ENCODE assay signal across 8 cellular contexts in the genomic region with DNA sequence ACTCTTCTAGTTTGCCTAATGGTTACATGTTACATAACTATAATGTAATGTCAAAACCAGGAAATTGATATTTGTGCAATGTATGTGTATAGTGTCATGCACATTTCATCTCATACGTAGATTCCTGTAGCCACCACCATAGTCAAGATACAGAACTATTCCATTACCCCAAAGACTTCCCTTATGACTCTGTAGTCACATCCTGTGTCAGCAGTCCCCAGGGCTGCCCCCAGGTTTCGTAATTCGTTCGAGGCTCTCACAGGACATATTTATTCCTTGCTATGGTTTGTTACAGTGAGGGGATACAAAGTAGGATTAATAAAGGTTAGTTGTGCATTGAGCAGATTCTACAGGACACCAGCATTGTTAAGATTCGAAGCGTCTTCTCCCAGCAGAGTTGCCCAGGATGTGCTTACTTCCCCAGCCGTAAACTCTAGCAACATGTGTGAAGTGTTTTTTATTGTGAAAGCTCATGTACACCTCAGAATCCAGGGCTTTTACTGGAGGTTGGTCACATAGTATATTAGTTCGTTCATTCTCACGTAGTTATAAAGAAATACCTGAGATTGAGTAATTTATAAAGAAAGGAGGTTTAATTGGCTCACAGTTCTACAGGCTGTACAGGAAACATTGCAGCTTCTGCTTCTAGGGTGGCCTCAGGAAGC. TPM values are rescaled to one million over a fixed set of nuclear protein-coding genes. Genes with fewer than 3 reads are reported as not detected.
DNase-seq lines count a peak whose midpoint lies in the region; ATAC-seq and TF ChIP-seq lines count a peak whose summit lies in the region.

No MANE protein-coding gene starts in this region.

- peak; percentile 64 for ATAC-seq in HG03025 (IDR thresholded peaks at IDR 0.05; ENCODE audit: low FRiP score, unreplicated experiment)

- H3K27me3 ChIP-seq in spleen (replicated peaks in 1 of 7), result no peaks in the 10 kb centered on the region

- TF ChIP-seq POLR2A in spleen (IDR thresholded peaks at IDR 0.05), result no peak

- peak in 1 of 11 experiments; percentile 17 for TF ChIP-seq CTCF in spleen (IDR thresholded peaks at IDR 0.05 in 8 of 11, conservative IDR thresholded peaks at IDR 0.05 in 3 of 11)

- peaks cover 0 to 7% (median 0%) of the 10 kb centered on the region in 6 donors for H3K36me3 ChIP-seq in spleen

- intact Hi-C loops in spleen (cut with DNase I; ENCODE audit: low total_unique reads), result no loop called here

- peaks cover 14 to 84% (median 40%) of the 10 kb centered on the region in 6 donors for H3K4me1 ChIP-seq in spleen

- peak overlapping the region; percentile 19 to 89 (median 82) for H3K27ac ChIP-seq in spleen

- peak overlapping the region in 1 of 8 donors; percentile 48 for H3K4me3 ChIP-seq in spleen

- WGBS in spleen, 5 donors, result 45 to 78% (median 62%) methylated on average over 9 of the region's 9 CpGs

- DNase-seq in activated CD4-positive, alpha-beta T cell treated with anti-CD3 and anti-CD28 coated beads for 48 hours, result peak; percentile 56
- DNase-seq in activated CD4-positive, alpha-beta T cell treated with anti-CD3 and anti-CD28 coated beads, Interleukin-2, amount 50 U/mL, for 1 hour, result no peak
- DNase-seq in activated CD4-positive, alpha-beta T cell treated with anti-CD3 and anti-CD28 coated beads, Interleukin-2, amount 50 U/mL, for 48 hours, result peak; percentile 41 to 54
- DNase-seq in spleen (peak; percentile 79), NCI-H2029 (lab: John Stamatoyannopoulos, UW) (no peak), NCI-H2227 (lab: John Stamatoyannopoulos, UW; ENCODE audit: unreplicated experiment) (no peak), NCI-H748 (lab: John Stamatoyannopoulos, UW; ENCODE audit: unreplicated experiment) (no peak)

- peaks cover 0 to 7% (median 0%) of the 10 kb centered on the region in 8 donors for H3K9me3 ChIP-seq in spleen

RNA-seq across cellular contexts. Expression of gene RABGEF1, which starts 18.6 kb away (rescaled TPM):
- 10 to 100 TPM; 26.7 to 39.6 (median 30.8) TPM for total RNA-seq in spleen
- polyA plus RNA-seq in spleen, result 10 to 100 TPM in 1 of 3 donors, 1 to 10 TPM in 2; 8.3 to 10.0 (median 8.8) TPM

Comparison
In these comparisons a context has a peak if more than half of its experiments do, and no peak if none do; other contexts are left out.
1. DNase-seq: peak in activated CD4-positive, alpha-beta T cell treated with anti-CD3 and anti-CD28 coated beads for 48 hours (single experiment), activated CD4-positive, alpha-beta T cell treated with anti-CD3 and anti-CD28 coated beads, Interleukin-2, amount 50 U/mL, for 48 hours (2 of 2) and spleen (single experiment); none in activated CD4-positive, alpha-beta T cell treated with anti-CD3 and anti-CD28 coated beads, Interleukin-2, amount 50 U/mL, for 1 hour (single experiment), NCI-H2029 (single experiment), NCI-H2227 (single experiment) and NCI-H748 (single experiment).